In genomic region chrX:33324099-33324498, GRCh38 we compare ENCODE assay signal across 29 cellular contexts.
DNase-seq lines count a peak whose midpoint lies in the region; FAIRE-seq and TF ChIP-seq lines count a peak whose summit lies in the region.
"Had no signal": no experiment of that assay in that cellular context is flagged by ENCODE, and none has a peak within 500 bp of the region (broad histone marks: within the 10 kb centered on the region; RNA-seq: fewer than 3 reads in every experiment).

No MANE protein-coding gene starts in this region.

- H3K9me3 Mint-ChIP-seq in chondrocyte (ENCODE audit: low read depth) (no peaks in the 10 kb centered on the region), mesothelial cell of epicardium (peaks cover 11% of the 10 kb centered on the region)
- H3K9me3 Mint-ChIP-seq: activated CD4-positive, alpha-beta T cell treated with anti-CD3 and anti-CD28 coated beads, Interleukin-2, amount 10 ng/mL, durations not matched to agents 24 days and 14 days; activated naive CD4-positive, alpha-beta T cell treated with anti-CD3 and anti-CD28 coated beads, Interleukin-2, amount 50 U/mL, for 24 hours; stimulated activated memory B cell treated with anti-CD40 and anti-IgM and Interleukin-4, amounts not matched to agents 10 μg/mL and 1 μg/mL and 100 μg/mL, for 72 hours had no signal

- H2AFZ ChIP-seq in Karpas-422 (ENCODE audit: low read length): no peak overlapping the region

- no peaks in the 10 kb centered on the region for H4K20me1 ChIP-seq in Karpas-422 (ENCODE audit: insufficient read depth, low read depth, low read length)

- no peaks in the 10 kb centered on the region for H3K9me3 ChIP-seq in Karpas-422 (ENCODE audit: low read length)
- H3K9me3 ChIP-seq: colonic mucosa, left ventricle myocardium inferior, MG63, mucosa of descending colon, SJSA1, testis, vagina had no signal

- no peaks in the 10 kb centered on the region for H3K36me3 ChIP-seq in Karpas-422 (ENCODE audit: insufficient read depth, low read length)
- H3K36me3 ChIP-seq: colonic mucosa, left ventricle myocardium inferior, MG63, SJSA1, vagina had no signal

- peaks cover 27% of the 10 kb centered on the region for H3K27me3 Mint-ChIP-seq in chondrocyte (ENCODE audit: low read depth)
- no peaks in the 10 kb centered on the region for H3K27me3 Mint-ChIP-seq in mesothelial cell of epicardium (ENCODE audit: low read depth)
- H3K27me3 Mint-ChIP-seq: activated CD4-positive, alpha-beta T cell treated with anti-CD3 and anti-CD28 coated beads, Interleukin-2, amount 10 ng/mL, durations not matched to agents 24 days and 14 days; activated CD8-positive, alpha-beta memory T cell treated with anti-CD3 and anti-CD28 coated beads, Interleukin-2, amount 10 ng/mL, durations not matched to agents 7 days and 5 days; activated naive CD4-positive, alpha-beta T cell treated with anti-CD3 and anti-CD28 coated beads, Interleukin-2, amount 50 U/mL, for 24 hours; stimulated activated memory B cell treated with anti-CD40 and anti-IgM and Interleukin-4, amounts not matched to agents 10 μg/mL and 1 μg/mL and 100 μg/mL, for 72 hours had no signal

- H3K4me1 Mint-ChIP-seq in chondrocyte (ENCODE audit: low read depth): no peaks in the 10 kb centered on the region
- peaks cover 14% of the 10 kb centered on the region for H3K4me1 Mint-ChIP-seq in mesothelial cell of epicardium
- H3K4me1 Mint-ChIP-seq: activated CD4-positive, alpha-beta T cell treated with anti-CD3 and anti-CD28 coated beads, Interleukin-2, amount 10 ng/mL, durations not matched to agents 24 days and 14 days; activated CD8-positive, alpha-beta memory T cell treated with anti-CD3 and anti-CD28 coated beads, Interleukin-2, amount 10 ng/mL, durations not matched to agents 7 days and 5 days; activated naive CD4-positive, alpha-beta T cell treated with anti-CD3 and anti-CD28 coated beads, Interleukin-2, amount 50 U/mL, for 24 hours; stimulated activated memory B cell treated with anti-CD40 and anti-IgM and Interleukin-4, amounts not matched to agents 10 μg/mL and 1 μg/mL and 100 μg/mL, for 72 hours had no signal

- H3K27ac Mint-ChIP-seq in chondrocyte (ENCODE audit: unreplicated experiment): no peak overlapping the region
- H3K27ac Mint-ChIP-seq in mesothelial cell of epicardium: no peak overlapping the region
- H3K27ac Mint-ChIP-seq: activated CD4-positive, alpha-beta T cell treated with anti-CD3 and anti-CD28 coated beads, Interleukin-2, amount 10 ng/mL, durations not matched to agents 24 days and 14 days; activated CD8-positive, alpha-beta memory T cell treated with anti-CD3 and anti-CD28 coated beads, Interleukin-2, amount 10 ng/mL, durations not matched to agents 7 days and 5 days; activated naive CD4-positive, alpha-beta T cell treated with anti-CD3 and anti-CD28 coated beads, Interleukin-2, amount 50 U/mL, for 24 hours; stimulated activated memory B cell treated with anti-CD40 and anti-IgM and Interleukin-4, amounts not matched to agents 10 μg/mL and 1 μg/mL and 100 μg/mL, for 72 hours had no signal

- H3K27ac ChIP-seq in Karpas-422 (ENCODE audit: low read length): no peak overlapping the region
- H3K27ac ChIP-seq: colonic mucosa, left ventricle myocardium inferior, SJSA1, skin epidermis, testis, vagina had no signal

- H3K4me3 Mint-ChIP-seq in chondrocyte (ENCODE audit: unreplicated experiment) (no peak overlapping the region), mesothelial cell of epicardium (no peak overlapping the region)
- H3K4me3 Mint-ChIP-seq: activated CD4-positive, alpha-beta T cell treated with anti-CD3 and anti-CD28 coated beads, Interleukin-2, amount 10 ng/mL, durations not matched to agents 24 days and 14 days; activated CD8-positive, alpha-beta memory T cell treated with anti-CD3 and anti-CD28 coated beads, Interleukin-2, amount 10 ng/mL, durations not matched to agents 7 days and 5 days; activated naive CD4-positive, alpha-beta T cell treated with anti-CD3 and anti-CD28 coated beads, Interleukin-2, amount 50 U/mL, for 24 hours; stimulated activated memory B cell treated with anti-CD40 and anti-IgM and Interleukin-4, amounts not matched to agents 10 μg/mL and 1 μg/mL and 100 μg/mL, for 72 hours had no signal

- H3K79me2 ChIP-seq in Karpas-422 (ENCODE audit: low read length): no peaks in the 10 kb centered on the region

- FAIRE-seq in HTR-8/SVneo (lab: Jason Lieb, UNC): no peak
- FAIRE-seq: RCC 7860 had no signal

- DNase-seq in Karpas-422 (peak; percentile 45), chondrocyte (ENCODE audit: low spot score) (no peak), mesothelial cell of epicardium (ENCODE audit: low spot score in 2 of 2, unreplicated experiment in 2 of 2) (no peak), HTR-8/SVneo (ENCODE audit: insufficient read length, low spot score) (no peak), SKM-1 (lab: John Stamatoyannopoulos, UW; ENCODE audit: unreplicated experiment) (no peak), mesenteric fat pad (ENCODE audit: low spot score) (no peak)
- DNase-seq in activated CD4-positive, alpha-beta T cell treated with anti-CD3 and anti-CD28 coated beads, Interleukin-2, amount 50 U/mL, for 1 hour: no peak
- DNase-seq: activated CD4-positive, alpha-beta T cell treated with anti-CD3 and anti-CD28 coated beads, Interleukin-2, amount 10 ng/mL, durations not matched to agents 24 days and 14 days; activated CD8-positive, alpha-beta memory T cell treated with anti-CD3 and anti-CD28 coated beads, Interleukin-2, amount 10 ng/mL, durations not matched to agents 7 days and 5 days; colonic mucosa; GDM1; head of caudate nucleus; IMR-90; left ventricle myocardium inferior; MG63; mucosa of descending colon; NCI-H1436; NCI-H2107; NCI-H446 treated with DMSO at 0.1 percent for 48 hours; stimulated activated CD4-positive, alpha-beta T cell treated with anti-CD3 and anti-CD28 coated beads, Interleukin-2, amount 100 ng/mL, for 24 hours; T-helper 2 cell; testis had no signal

- H3K4me1 ChIP-seq in Karpas-422 (ENCODE audit: low read length): peaks cover 16% of the 10 kb centered on the region
- H3K4me1 ChIP-seq: colonic mucosa, left ventricle myocardium inferior, SJSA1, testis, vagina had no signal

- no peak overlapping the region for H3K4me2 ChIP-seq in Karpas-422 (ENCODE audit: low read depth, low read length, poor library complexity, severe bottlenecking)

- TF ChIP-seq CTCF in GM12873 (IDR thresholded peaks at IDR 0.05; ENCODE audit: insufficient read depth, low read depth, low read length, missing control alignments) (peak; percentile 33), chondrocyte (IDR thresholded peaks at IDR 0.05) (peak; percentile 42), mesothelial cell of epicardium (IDR thresholded peaks at IDR 0.05; ENCODE audit: unreplicated experiment) (peak; percentile 60)

- H3K9ac ChIP-seq in Karpas-422 (ENCODE audit: low read length): no peak overlapping the region

- H3K9me2 ChIP-seq in Karpas-422 (replicated peaks; ENCODE audit: insufficient read depth, low read length): no peaks in the 10 kb centered on the region

- no peaks in the 10 kb centered on the region for H3K27me3 ChIP-seq in Karpas-422 (ENCODE audit: low read length)
- H3K27me3 ChIP-seq: colonic mucosa, MG63, SJSA1, testis, vagina had no signal

- H3K36me3 Mint-ChIP-seq in chondrocyte (ENCODE audit: low read depth) (no peaks in the 10 kb centered on the region), mesothelial cell of epicardium (no peaks in the 10 kb centered on the region)
- H3K36me3 Mint-ChIP-seq: activated CD8-positive, alpha-beta memory T cell treated with anti-CD3 and anti-CD28 coated beads, Interleukin-2, amount 10 ng/mL, durations not matched to agents 7 days and 5 days; activated naive CD4-positive, alpha-beta T cell treated with anti-CD3 and anti-CD28 coated beads, Interleukin-2, amount 50 U/mL, for 24 hours; stimulated activated memory B cell treated with anti-CD40 and anti-IgM and Interleukin-4, amounts not matched to agents 10 μg/mL and 1 μg/mL and 100 μg/mL, for 72 hours had no signal

- no peak overlapping the region for H3K4me3 ChIP-seq in Karpas-422 (ENCODE audit: low read length)
- H3K4me3 ChIP-seq: colonic mucosa, left ventricle myocardium inferior, MG63, mucosa of descending colon, SJSA1, skin epidermis, testis, vagina had no signal
